In the genomic region with DNA sequence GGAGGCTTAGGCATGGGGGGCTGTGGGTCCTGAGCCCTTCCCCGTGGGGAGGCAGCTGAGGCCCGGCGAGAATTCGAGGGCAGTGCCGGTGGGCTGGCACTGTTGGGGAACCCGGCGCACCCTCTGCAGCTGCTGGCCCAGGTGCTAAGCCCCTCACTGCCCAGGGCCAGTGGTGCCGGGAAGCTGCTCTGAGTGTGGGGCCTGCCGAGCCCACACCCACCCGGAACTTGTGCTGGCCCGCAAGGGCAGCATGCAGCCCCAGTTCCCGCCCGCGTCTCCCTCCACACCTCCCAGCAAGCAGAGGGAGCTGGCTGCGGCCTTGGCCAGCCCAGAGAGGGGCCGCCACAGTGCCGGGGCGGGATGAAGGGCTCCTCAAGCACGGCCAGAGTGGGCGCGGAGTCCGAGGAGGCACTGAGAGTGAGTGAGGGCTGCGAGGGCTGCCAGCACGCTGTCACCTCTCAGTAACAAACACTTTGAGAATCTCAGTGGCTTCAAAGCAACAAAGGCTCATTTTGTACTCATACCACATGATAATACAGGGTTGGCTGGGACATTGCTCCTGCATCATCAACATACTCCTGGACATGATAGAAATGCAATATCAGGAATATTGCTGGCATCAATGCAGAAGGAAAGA, we compare ENCODE assay signal across 20 cellular contexts.
"Had no signal": no experiment of that assay in that cellular context is flagged by ENCODE, and none has a peak within 500 bp of the region (broad histone marks: within the 10 kb centered on the region; RNA-seq: fewer than 3 reads in every experiment).

No MANE protein-coding gene starts in this region.

- ATAC-seq: left lung; lower lobe of right lung; natural killer cell; pancreas; stimulated activated memory B cell treated with anti-CD40 and anti-IgM and Interleukin-4, amounts not matched to agents 10 μg/mL and 1 μg/mL and 100 μg/mL, for 72 hours; stimulated activated naive CD8-positive, alpha-beta T cell treated with anti-CD3 and anti-CD28 coated beads, Interleukin-15, Interleukin-2, amounts not matched to agents 100 U/mL and 50 U/mL, for 24 hours had no signal

- H3K36me3 ChIP-seq: left lung, lower lobe of right lung, neutrophil, pancreas, spleen, tibial artery, upper lobe of left lung had no signal

- H3K27ac ChIP-seq: dorsolateral prefrontal cortex, left lung, lower lobe of right lung, neutrophil, pancreas, skin epidermis, spleen, testis, tibial artery, upper lobe of left lung had no signal

- H3K27me3 ChIP-seq: left lung, neutrophil, pancreas, spleen, testis, tibial artery, upper lobe of left lung had no signal

- H3K4me1 ChIP-seq: pancreas, tibial artery had no signal

- H3K9me3 ChIP-seq: left lung, lower lobe of right lung, neutrophil, pancreas, testis, tibial artery had no signal

- DNase-seq: cerebellar nuclear complex; cortex of kidney; dorsolateral prefrontal cortex; effector CD4-positive, alpha-beta T cell; head of caudate nucleus; kidney; lower lobe of right lung; natural killer cell; spleen; stimulated activated CD4-positive, alpha-beta T cell treated with anti-CD3 and anti-CD28 coated beads, Interleukin-4, amount 100 ng/mL, for 4 hours; stimulated activated naive CD8-positive, alpha-beta T cell treated with anti-CD3 and anti-CD28 coated beads, Interleukin-15, Interleukin-2, amounts not matched to agents 100 U/mL and 50 U/mL, for 24 hours; substantia nigra; testis; tibial artery had no signal

- H3K4me3 ChIP-seq: dorsolateral prefrontal cortex, left lung, lower lobe of right lung, pancreas, skin epidermis, spleen, testis, tibial artery, upper lobe of left lung had no signal
